Comparison of ENCODE assay signal across 34 cellular contexts in the genomic region with DNA sequence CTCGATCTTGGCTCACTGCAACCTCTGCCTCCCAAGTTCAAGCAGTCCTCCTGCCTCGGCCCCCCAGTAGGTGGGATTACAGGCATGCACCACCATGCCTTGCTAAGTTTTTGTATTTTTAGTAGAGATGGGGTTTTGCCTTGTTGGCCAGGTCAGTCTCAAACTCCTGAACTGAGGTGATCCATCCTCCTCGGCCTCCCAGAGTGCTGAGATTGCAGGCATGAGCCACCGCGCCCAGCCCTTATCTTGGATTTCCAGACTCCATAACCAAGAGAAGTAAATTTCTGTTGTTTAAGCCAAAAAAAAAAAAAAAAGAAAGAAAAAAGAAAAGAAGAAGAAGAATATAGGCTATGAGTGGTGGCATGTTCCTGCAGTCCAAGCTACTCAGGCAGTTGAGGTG.
"Had no signal": no experiment of that assay in that cellular context is flagged by ENCODE, and none has a peak within 500 bp of the region (broad histone marks: within the 10 kb centered on the region; RNA-seq: fewer than 3 reads in every experiment).

No MANE protein-coding gene starts in this region.

- H3K9me3 ChIP-seq: body of pancreas, breast epithelium had no signal

- ATAC-seq: activated CD4-positive, alpha-beta T cell treated with anti-CD3 and anti-CD28 coated beads for 36 hours; activated CD4-positive, CD25-positive, alpha-beta regulatory T cell treated with anti-CD3 and anti-CD28 coated beads, Interleukin-2, amount 50 U/mL, for 24 hours; activated CD8-positive, alpha-beta T cell treated with anti-CD3 and anti-CD28 coated beads, Interleukin-2, amount 10 ng/mL, durations not matched to agents 7 days and 5 days; body of pancreas; Right ventricle myocardium inferior; SK-N-SH treated with all-trans-retinoic acid at 6 μM for 48 hours; T-cell; T-helper 17 cell; WTC11 had no signal

- H3K4me3 ChIP-seq: body of pancreas, breast epithelium, MG63, PC-9 had no signal

- H3K4me1 ChIP-seq: breast epithelium had no signal

- H3K27ac ChIP-seq: body of pancreas, breast epithelium, PC-9, RWPE1 had no signal

- H3K4me2 ChIP-seq: PC-9 had no signal

- H3K4me3 Mint-ChIP-seq: activated CD4-positive, alpha-beta T cell treated with anti-CD3 and anti-CD28 coated beads for 36 hours; activated CD4-positive, alpha-beta T cell treated with anti-CD3 and anti-CD28 coated beads, Interleukin-2, amount 10 ng/mL, durations not matched to agents 7 days and 5 days; activated CD8-positive, alpha-beta T cell treated with anti-CD3 and anti-CD28 coated beads, Interleukin-2, amount 10 ng/mL, durations not matched to agents 7 days and 5 days; activated naive CD4-positive, alpha-beta T cell treated with anti-CD3 and anti-CD28 coated beads, Interleukin-2, amount 50 U/mL, for 24 hours; activated naive CD8-positive, alpha-beta T cell treated with anti-CD3 and anti-CD28 coated beads, Interleukin-2, amount 10 ng/mL, durations not matched to agents 7 days and 5 days; activated T-cell treated with anti-CD3 and anti-CD28 coated beads, Interleukin-2, amount 50 U/mL, for 24 hours; T-cell; T-helper 17 cell; WTC11 had no signal

- H3K27me3 Mint-ChIP-seq: activated CD4-positive, alpha-beta T cell treated with anti-CD3 and anti-CD28 coated beads for 36 hours; activated CD4-positive, alpha-beta T cell treated with anti-CD3 and anti-CD28 coated beads, Interleukin-2, amount 10 ng/mL, durations not matched to agents 7 days and 5 days; activated naive CD4-positive, alpha-beta T cell treated with anti-CD3 and anti-CD28 coated beads, Interleukin-2, amount 50 U/mL, for 24 hours; activated naive CD8-positive, alpha-beta T cell treated with anti-CD3 and anti-CD28 coated beads, Interleukin-2, amount 10 ng/mL, durations not matched to agents 7 days and 5 days; activated T-cell treated with anti-CD3 and anti-CD28 coated beads, Interleukin-2, amount 50 U/mL, for 24 hours; T-cell; T-helper 17 cell had no signal

- H2AFZ ChIP-seq: PC-9 had no signal

- H3K36me3 ChIP-seq: breast epithelium had no signal

- DNase-seq: activated CD4-positive, alpha-beta T cell treated with anti-CD3 and anti-CD28 coated beads for 36 hours; activated CD4-positive, alpha-beta T cell treated with anti-CD3 and anti-CD28 coated beads, Interleukin-2, amount 10 ng/mL, durations not matched to agents 7 days and 5 days; activated CD4-positive, alpha-beta T cell treated with anti-CD3 and anti-CD28 coated beads, Interleukin-2, amount 50 U/mL, for 48 hours; activated CD8-positive, alpha-beta T cell treated with anti-CD3 and anti-CD28 coated beads, Interleukin-2, amount 10 ng/mL, durations not matched to agents 7 days and 5 days; activated gamma-delta T cell; activated naive CD4-positive, alpha-beta T cell treated with Interleukin-2 at 50 U/mL for 16 hours; activated naive CD8-positive, alpha-beta T cell treated with anti-CD3 and anti-CD28 coated beads, Interleukin-2, amount 10 ng/mL, durations not matched to agents 7 days and 5 days; activated T-cell treated with anti-CD3 and anti-CD28 coated beads, Interleukin-2, amount 50 U/mL, for 24 hours; body of pancreas; IMR-90; Kasumi-1; KBM-7; MG63; NCI-H1048; NCI-H1105 treated with DMSO at 0.1 percent for 48 hours; NCI-H1436; NCI-H1694; NCI-H1930; NCI-H2081 treated with DMSO at 0.1 percent for 48 hours; NCI-H345; NCI-H524 treated with DMSO at 0.1 percent for 48 hours; NK-92 treated with Interleukin-12 subunit alpha and Interleukin-12 subunit beta, amount 100 ng/mL, for 24 hours; PC-9; SIG-M5; T-cell; T-helper 17 cell had no signal

- H3K27me3 ChIP-seq: body of pancreas, breast epithelium, MG63 had no signal

- H3K27ac Mint-ChIP-seq: activated CD4-positive, alpha-beta T cell treated with anti-CD3 and anti-CD28 coated beads for 36 hours; activated CD4-positive, alpha-beta T cell treated with anti-CD3 and anti-CD28 coated beads, Interleukin-2, amount 10 ng/mL, durations not matched to agents 7 days and 5 days; activated CD8-positive, alpha-beta T cell treated with anti-CD3 and anti-CD28 coated beads, Interleukin-2, amount 10 ng/mL, durations not matched to agents 7 days and 5 days; activated naive CD4-positive, alpha-beta T cell treated with anti-CD3 and anti-CD28 coated beads, Interleukin-2, amount 50 U/mL, for 24 hours; activated naive CD8-positive, alpha-beta T cell treated with anti-CD3 and anti-CD28 coated beads, Interleukin-2, amount 10 ng/mL, durations not matched to agents 7 days and 5 days; activated T-cell treated with anti-CD3 and anti-CD28 coated beads, Interleukin-2, amount 50 U/mL, for 24 hours; activated T-helper 2 cell treated with anti-CD3 and anti-CD28 coated beads, Interferon-gamma antibody, Interleukin-2, Interleukin-4, amounts not matched to agents 10 μg/mL and 5 μg/mL and 100 μg/mL, durations not matched to agents 14 hours and 24 hours and 36 hours; T-cell; T-helper 17 cell; WTC11 had no signal

- H3K9me3 Mint-ChIP-seq: activated naive CD4-positive, alpha-beta T cell treated with anti-CD3 and anti-CD28 coated beads, Interleukin-2, amount 50 U/mL, for 24 hours had no signal
